Comparison of ENCODE assay signal across 1 cellular context in the genomic region with DNA sequence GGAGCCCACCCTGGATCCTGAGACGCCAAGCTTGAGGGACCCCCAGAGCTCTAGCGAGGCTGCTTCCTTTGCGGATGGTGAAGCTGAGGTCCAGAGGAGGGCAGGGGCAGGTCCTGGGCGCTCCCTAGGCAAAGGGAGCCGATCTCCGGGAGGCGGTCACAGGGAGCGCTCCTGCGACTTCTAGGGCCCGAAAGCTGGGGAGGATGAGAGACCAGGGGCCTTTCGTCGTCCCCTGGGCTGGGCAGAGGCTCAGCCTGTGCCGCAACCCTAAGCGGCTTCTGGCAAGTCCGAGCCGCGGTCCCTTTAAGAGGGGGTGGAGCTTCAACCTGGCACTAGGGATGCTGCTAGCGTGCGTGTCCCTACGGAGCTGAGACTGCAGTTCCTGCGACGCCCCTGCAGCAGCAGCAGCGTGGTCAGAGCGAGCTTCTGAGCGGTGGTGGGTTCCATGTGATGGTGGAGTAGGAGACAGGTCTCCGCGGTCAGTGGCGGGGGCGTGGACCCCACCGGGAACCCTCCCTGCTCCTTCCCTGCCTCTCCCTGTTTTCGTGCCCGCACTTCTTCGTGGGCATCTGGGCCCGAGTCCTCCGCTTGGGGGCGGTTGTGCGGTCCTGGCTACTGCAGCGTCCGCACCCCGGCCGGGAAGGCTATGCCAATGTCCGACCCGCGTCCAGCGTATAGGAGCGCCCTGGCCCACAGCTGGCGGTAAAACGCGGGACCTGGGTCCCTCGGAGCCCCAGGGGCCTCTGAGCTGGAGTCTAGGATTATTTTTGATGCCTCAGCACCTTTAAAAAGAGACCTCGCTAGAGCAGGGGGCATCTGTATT.
TF ChIP-seq lines count a peak whose summit lies in the region.

No MANE protein-coding gene starts in this region.

TF ChIP-seq in HEK293, 187 proteins besides CTCF, POLR2A, EP300 and RAD21 (continued from another document):
- TF ChIP-seq, protein P1, sequence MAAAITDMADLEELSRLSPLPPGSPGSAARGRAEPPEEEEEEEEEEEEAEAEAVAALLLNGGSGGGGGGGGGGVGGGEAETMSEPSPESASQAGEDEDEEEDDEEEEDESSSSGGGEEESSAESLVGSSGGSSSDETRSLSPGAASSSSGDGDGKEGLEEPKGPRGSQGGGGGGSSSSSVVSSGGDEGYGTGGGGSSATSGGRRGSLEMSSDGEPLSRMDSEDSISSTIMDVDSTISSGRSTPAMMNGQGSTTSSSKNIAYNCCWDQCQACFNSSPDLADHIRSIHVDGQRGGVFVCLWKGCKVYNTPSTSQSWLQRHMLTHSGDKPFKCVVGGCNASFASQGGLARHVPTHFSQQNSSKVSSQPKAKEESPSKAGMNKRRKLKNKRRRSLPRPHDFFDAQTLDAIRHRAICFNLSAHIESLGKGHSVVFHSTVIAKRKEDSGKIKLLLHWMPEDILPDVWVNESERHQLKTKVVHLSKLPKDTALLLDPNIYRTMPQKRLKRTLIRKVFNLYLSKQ (tag by site-specific recombination; IDR thresholded peaks at IDR 0.05; ENCODE audit: borderline replicate concordance) = no peak
- TF ChIP-seq KLF16 (tag by site-specific recombination; IDR thresholded peaks at IDR 0.05) = no peak
- no peak for TF ChIP-seq OSR2 (tag by site-specific recombination; IDR thresholded peaks at IDR 0.05)
